ENCODE assay signal across 1 cellular context in the genomic region with DNA sequence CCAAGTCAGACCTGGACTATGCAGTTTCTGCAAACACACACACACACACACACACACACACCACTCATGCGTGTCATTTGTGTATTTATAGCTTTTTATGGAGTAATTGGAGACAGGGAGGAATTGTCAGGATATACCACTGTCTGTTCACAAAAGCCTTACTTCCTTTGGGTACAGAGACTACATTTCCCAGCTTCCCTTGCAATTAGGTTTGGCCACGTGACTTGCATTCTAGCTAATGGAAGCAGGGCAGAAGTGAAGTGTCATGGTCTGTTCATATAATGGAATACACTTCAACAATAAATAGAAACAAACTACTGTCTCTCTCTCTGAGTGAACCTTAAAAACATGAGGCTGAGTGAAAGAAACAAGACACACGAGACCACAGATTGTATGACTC.
A peak's percentile ranks its signal among the peaks of the same experiment; 100 is the strongest.
TF ChIP-seq lines count a peak whose summit lies in the region.

No MANE protein-coding gene starts in this region.

TF ChIP-seq in GM12878, 131 proteins besides CTCF, POLR2A, EP300 and RAD21 (continued from another document):
- TF ChIP-seq, protein P1, sequence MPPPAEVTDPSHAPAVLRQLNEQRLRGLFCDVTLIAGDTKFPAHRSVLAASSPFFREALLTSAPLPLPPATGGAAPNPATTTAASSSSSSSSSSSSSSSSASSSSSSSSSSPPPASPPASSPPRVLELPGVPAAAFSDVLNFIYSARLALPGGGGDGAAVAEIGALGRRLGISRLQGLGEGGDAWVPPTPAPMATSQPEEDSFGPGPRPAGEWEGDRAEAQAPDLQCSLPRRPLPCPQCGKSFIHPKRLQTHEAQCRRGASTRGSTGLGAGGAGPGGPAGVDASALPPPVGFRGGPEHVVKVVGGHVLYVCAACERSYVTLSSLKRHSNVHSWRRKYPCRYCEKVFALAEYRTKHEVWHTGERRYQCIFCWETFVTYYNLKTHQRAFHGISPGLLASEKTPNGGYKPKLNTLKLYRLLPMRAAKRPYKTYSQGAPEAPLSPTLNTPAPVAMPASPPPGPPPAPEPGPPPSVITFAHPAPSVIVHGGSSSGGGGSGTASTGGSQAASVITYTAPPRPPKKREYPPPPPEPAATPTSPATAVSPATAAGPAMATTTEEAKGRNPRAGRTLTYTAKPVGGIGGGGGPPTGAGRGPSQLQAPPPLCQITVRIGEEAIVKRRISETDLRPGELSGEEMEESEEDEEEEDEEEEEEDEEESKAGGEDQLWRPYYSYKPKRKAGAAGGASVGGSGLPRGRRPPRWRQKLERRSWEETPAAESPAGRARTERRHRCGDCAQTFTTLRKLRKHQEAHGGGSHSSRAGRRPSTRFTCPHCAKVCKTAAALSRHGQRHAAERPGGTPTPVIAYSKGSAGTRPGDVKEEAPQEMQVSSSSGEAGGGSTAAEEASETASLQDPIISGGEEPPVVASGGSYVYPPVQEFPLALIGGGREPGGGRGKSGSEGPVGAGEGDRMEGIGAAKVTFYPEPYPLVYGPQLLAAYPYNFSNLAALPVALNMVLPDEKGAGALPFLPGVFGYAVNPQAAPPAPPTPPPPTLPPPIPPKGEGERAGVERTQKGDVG (CRISPR knock-in tag; IDR thresholded peaks at IDR 0.05): no peak
- TF ChIP-seq USF1 (IDR thresholded peaks at IDR 0.05; ENCODE audit: borderline replicate concordance, extremely low read length, insufficient read depth, low read depth, low read length) (peak; percentile 64), BACH1 (IDR thresholded peaks at IDR 0.05; ENCODE audit: borderline replicate concordance) (no peak), YY1 (IDR thresholded peaks at IDR 0.05; ENCODE audit: low read depth, low read length) (0 out of 2 replicates have a peak, but pooled peaks have one; percentile 33), ATF3 (IDR thresholded peaks at IDR 0.05; ENCODE audit: borderline replicate concordance, extremely low read depth, low read depth, low read length) (peak; percentile 78; the same call in 1 of the 2 replicates), ELK1 (IDR thresholded peaks at IDR 0.05; ENCODE audit: low read depth, low read length) (no peak), JUND (IDR thresholded peaks at IDR 0.05; ENCODE audit: low read depth, low read length) (no peak), USF2 (IDR thresholded peaks at IDR 0.05; ENCODE audit: borderline replicate concordance, low read depth, low read length) (peak; percentile 72), EED (IDR thresholded peaks at IDR 0.05; ENCODE audit: low read depth) (no peak), SP1 (IDR thresholded peaks at IDR 0.05; ENCODE audit: low read depth, low read length) (no peak), GABPA (IDR thresholded peaks at IDR 0.05; ENCODE audit: low read depth) (no peak), ASH2L (IDR thresholded peaks at IDR 0.05; ENCODE audit: borderline replicate concordance, low read depth) (no peak), E2F8 (IDR thresholded peaks at IDR 0.05; ENCODE audit: low read depth, partially characterized antibody) (no peak), SIX5 (IDR thresholded peaks at IDR 0.05; ENCODE audit: low read depth, low read length, severe bottlenecking) (peak; percentile 69)
